1 cellular context compared by ENCODE assay signal in genomic region chr3:156256256-156256655, GRCh38.
TF ChIP-seq lines count a peak whose summit lies in the region.

No MANE protein-coding gene starts in this region.

TF ChIP-seq in HepG2, 621 proteins besides CTCF, POLR2A, EP300 and RAD21 (continued from another document):
- TF ChIP-seq, protein P1, sequence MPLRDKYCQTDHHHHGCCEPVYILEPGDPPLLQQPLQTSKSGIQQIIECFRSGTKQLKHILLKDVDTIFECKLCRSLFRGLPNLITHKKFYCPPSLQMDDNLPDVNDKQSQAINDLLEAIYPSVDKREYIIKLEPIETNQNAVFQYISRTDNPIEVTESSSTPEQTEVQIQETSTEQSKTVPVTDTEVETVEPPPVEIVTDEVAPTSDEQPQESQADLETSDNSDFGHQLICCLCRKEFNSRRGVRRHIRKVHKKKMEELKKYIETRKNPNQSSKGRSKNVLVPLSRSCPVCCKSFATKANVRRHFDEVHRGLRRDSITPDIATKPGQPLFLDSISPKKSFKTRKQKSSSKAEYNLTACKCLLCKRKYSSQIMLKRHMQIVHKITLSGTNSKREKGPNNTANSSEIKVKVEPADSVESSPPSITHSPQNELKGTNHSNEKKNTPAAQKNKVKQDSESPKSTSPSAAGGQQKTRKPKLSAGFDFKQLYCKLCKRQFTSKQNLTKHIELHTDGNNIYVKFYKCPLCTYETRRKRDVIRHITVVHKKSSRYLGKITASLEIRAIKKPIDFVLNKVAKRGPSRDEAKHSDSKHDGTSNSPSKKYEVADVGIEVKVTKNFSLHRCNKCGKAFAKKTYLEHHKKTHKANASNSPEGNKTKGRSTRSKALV (CRISPR knock-in tag; IDR thresholded peaks at IDR 0.05) = no peak
- no peak for TF ChIP-seq ZSCAN30 (CRISPR knock-in tag; IDR thresholded peaks at IDR 0.05)
- TF ChIP-seq ZSCAN12 (CRISPR knock-in tag; IDR thresholded peaks at IDR 0.05) = no peak
- no peak for TF ChIP-seq SIN3B (IDR thresholded peaks at IDR 0.05; ENCODE audit: low read length)
- no peak for TF ChIP-seq ZNF782 (CRISPR knock-in tag; IDR thresholded peaks at IDR 0.05; ENCODE audit: borderline replicate concordance)
- TF ChIP-seq ZMAT5 (CRISPR knock-in tag; IDR thresholded peaks at IDR 0.05; ENCODE audit: borderline replicate concordance, low read depth) = no peak
- no peak for TF ChIP-seq SMYD3 (CRISPR knock-in tag; IDR thresholded peaks at IDR 0.05)
- TF ChIP-seq SP2 (CRISPR knock-in tag; IDR thresholded peaks at IDR 0.05) = no peak
TF ChIP-seq in HepG2: peak in this region for 0.
